1 cellular context compared by ENCODE assay signal in genomic region chr1:5913078-5913845, GRCh38.
TF ChIP-seq lines count a peak whose summit lies in the region.

No MANE protein-coding gene starts in this region.

TF ChIP-seq in IMR-90, 13 proteins besides CTCF, POLR2A, EP300 and RAD21 (continued from another document):
- TF ChIP-seq MAFK (IDR thresholded peaks at IDR 0.05; ENCODE audit: low read depth, low read length) (no peak), CEBPB (IDR thresholded peaks at IDR 0.05; ENCODE audit: low read depth, low read length) (no peak), BHLHE40 (IDR thresholded peaks at IDR 0.05; ENCODE audit: low read depth, low read length) (no peak), MAZ (IDR thresholded peaks at IDR 0.05; ENCODE audit: borderline replicate concordance, low read depth, low read length) (no peak), RFX5 (IDR thresholded peaks at IDR 0.05; ENCODE audit: low read depth, low read length) (no peak), MXI1 (IDR thresholded peaks at IDR 0.05; ENCODE audit: borderline replicate concordance, low read depth, low read length) (no peak), RCOR1 (IDR thresholded peaks at IDR 0.05; ENCODE audit: insufficient replicate concordance, low read length) (no peak), NFE2L2 (IDR thresholded peaks at IDR 0.05; ENCODE audit: low read depth, low read length) (no peak), SMC3 (IDR thresholded peaks at IDR 0.05; ENCODE audit: low read depth, low read length) (no peak), FOS (IDR thresholded peaks at IDR 0.05; ENCODE audit: low read depth, low read length) (no peak)
- TF ChIP-seq, protein P1, sequence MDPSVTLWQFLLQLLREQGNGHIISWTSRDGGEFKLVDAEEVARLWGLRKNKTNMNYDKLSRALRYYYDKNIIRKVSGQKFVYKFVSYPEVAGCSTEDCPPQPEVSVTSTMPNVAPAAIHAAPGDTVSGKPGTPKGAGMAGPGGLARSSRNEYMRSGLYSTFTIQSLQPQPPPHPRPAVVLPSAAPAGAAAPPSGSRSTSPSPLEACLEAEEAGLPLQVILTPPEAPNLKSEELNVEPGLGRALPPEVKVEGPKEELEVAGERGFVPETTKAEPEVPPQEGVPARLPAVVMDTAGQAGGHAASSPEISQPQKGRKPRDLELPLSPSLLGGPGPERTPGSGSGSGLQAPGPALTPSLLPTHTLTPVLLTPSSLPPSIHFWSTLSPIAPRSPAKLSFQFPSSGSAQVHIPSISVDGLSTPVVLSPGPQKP (IDR thresholded peaks at IDR 0.05; ENCODE audit: borderline replicate concordance, low read depth, low read length): no peak
- TF ChIP-seq, protein P2, sequence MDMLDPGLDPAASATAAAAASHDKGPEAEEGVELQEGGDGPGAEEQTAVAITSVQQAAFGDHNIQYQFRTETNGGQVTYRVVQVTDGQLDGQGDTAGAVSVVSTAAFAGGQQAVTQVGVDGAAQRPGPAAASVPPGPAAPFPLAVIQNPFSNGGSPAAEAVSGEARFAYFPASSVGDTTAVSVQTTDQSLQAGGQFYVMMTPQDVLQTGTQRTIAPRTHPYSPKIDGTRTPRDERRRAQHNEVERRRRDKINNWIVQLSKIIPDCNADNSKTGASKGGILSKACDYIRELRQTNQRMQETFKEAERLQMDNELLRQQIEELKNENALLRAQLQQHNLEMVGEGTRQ (IDR thresholded peaks at IDR 0.05; ENCODE audit: low read depth, low read length): no peak
